ENCODE assay signal across 8 cellular contexts in the genomic region with DNA sequence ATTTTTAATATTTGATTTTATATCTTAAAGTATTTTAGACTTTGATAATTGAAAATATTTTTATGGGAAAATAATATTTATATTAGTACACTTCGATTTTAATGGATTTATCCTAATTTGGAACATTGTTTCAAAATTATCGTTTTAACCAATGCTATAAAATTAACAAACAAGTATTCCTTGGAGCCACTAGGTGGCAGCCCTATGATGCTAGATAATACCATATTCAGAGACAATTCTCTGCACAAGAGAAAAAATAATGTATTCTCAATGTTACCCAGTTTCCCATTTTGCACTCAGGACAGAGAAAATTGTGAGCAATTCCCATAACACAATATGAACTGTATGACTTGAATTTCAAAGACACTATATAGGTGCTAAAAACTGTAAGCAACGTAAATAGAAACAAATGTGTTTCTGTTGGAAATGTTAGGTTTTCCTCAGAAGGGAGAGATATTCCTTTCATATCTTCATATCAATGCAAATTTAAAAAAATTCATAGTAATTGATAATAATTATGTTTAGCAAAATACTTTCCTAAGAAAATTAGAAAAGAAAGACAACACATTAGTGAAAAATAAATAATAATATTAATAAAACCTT.
DNase-seq lines count a peak whose midpoint lies in the region; ATAC-seq and TF ChIP-seq lines count a peak whose summit lies in the region.

No MANE protein-coding gene starts in this region.

- H3K9me3 ChIP-seq in uterus, result no peaks in the 10 kb centered on the region

- DNase-seq in Caki2 (ENCODE audit: low read depth) (peak; percentile 25), GM20000 (ENCODE audit: low spot score) (peak; percentile 6), NCI-H187 treated with DMSO at 0.1 percent for 48 hours (lab: John Stamatoyannopoulos, UW) (peak; percentile 19), inferior parietal cortex (ENCODE audit: extremely low spot score) (peak; percentile 68), uterus (no peak), mesenteric fat pad (ENCODE audit: low spot score) (no peak)

- H3K4me3 ChIP-seq in WI38 (ENCODE audit: low read depth, low read length), result no peak overlapping the region
- H3K4me3 ChIP-seq in uterus, result no peak overlapping the region

- no peak for ATAC-seq in GM21723 (IDR thresholded peaks at IDR 0.05; ENCODE audit: unreplicated experiment)

- H3K27me3 ChIP-seq in uterus, result no peaks in the 10 kb centered on the region

- TF ChIP-seq CTCF in GM20000 (IDR thresholded peaks at IDR 0.05; ENCODE audit: extremely low read depth, missing control alignments) (peak; percentile 47), WI38 (IDR thresholded peaks at IDR 0.05; ENCODE audit: low read depth, low read length) (peak; percentile 27; the same call in 1 of the 2 replicates), uterus (IDR thresholded peaks at IDR 0.05) (peak in 3 of 4 experiments; percentile 28 to 43 (median 39))

- TF ChIP-seq POLR2A in uterus (IDR thresholded peaks at IDR 0.05), result no peak

- no peaks in the 10 kb centered on the region for H3K36me3 ChIP-seq in uterus

- in situ Hi-C loops in Caki2 (cut with HindIII; ENCODE audit: low pct_unique_long_range_greater_than_20kb, low sequenced_read_pairs), result loop anchor here (25.0 kb wide), 1 partner anchor 251 kb away; no protein-coding TSS in a partner anchor

- no peak overlapping the region for H3K27ac ChIP-seq in uterus

- H3K4me1 ChIP-seq in uterus, result no peaks in the 10 kb centered on the region

- intact Hi-C loops in uterus (cut with DNase I; ENCODE audit: low total_unique reads), result no loop called here

Comparison
In these comparisons a context has a peak if more than half of its experiments do, and no peak if none do; other contexts are left out.
1. DNase-seq: peak in Caki2 (single experiment), GM20000 (single experiment), NCI-H187 treated with DMSO at 0.1 percent for 48 hours (single experiment) and inferior parietal cortex (single experiment); none in uterus (0 of 2) and mesenteric fat pad (single experiment).
2. Peak in every context shown above with its lines, with median percentiles within 50 percentile points of each other: CTCF ChIP-seq.